8 cellular contexts compared by ENCODE assay signal in the genomic region with DNA sequence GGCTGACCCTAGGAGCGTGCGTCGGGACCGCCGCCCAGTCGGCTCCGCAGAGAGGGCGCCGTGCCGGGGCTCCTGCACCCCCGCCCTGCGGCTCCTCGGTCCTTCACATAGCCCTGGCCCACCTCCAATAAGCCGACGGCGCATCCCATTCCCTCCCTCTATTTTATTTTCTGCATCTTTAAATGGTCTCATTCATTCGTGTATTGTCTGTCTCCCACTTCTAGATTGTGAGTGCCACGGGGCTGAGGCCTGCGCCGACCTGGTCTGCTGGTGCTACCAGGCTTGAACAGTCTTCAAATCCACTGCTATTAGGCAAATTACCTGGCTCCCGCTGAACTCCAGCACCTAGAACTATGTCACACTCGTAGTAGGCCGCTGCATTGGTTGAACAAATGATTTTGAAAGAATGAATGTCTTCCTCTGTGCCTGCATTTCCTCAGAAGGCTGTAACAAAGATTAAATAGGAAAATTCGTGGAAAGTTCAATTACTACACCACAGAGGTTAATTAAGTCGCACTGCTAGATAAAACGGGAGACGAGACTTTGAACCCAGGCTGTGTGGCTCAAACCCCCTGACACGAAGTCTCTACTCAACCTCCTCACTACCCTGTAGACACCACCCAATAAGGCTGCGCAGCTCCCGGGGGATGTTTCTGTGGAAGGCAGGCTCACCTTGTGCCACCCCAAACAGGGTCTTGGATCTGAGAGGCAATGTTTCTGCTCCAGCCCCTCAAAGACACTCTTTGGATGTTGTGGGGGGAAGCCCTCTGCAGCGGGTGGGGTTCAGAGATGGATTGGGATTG. TPM values are rescaled to one million over a fixed set of nuclear protein-coding genes. Genes with fewer than 3 reads are reported as not detected.
DNase-seq lines count a peak whose midpoint lies in the region; ATAC-seq and TF ChIP-seq lines count a peak whose summit lies in the region.

No MANE protein-coding gene starts in this region.

- no CpG with 5 or more reads among the region's 31 CpGs for WGBS in iPS DF 6.9 (ENCODE audit: insufficient coverage, insufficient read length)
- WGBS in spleen, 5 donors = 53 to 66% (median 56%) methylated on average over 31 of the region's 31 CpGs

- H3K27ac Mint-ChIP-seq in activated T-helper 1 cell treated with anti-CD3 and anti-CD28 coated beads, Interleukin-12 subunit alpha, Interleukin-12 subunit beta, Interleukin-2, Interleukin-4 antibody, amounts not matched to agents 30 ng/mL and 10 ng/mL and 1 ng/mL, durations not matched to agents 14 hours and 24 hours and 36 hours = peak overlapping the region; percentile 44

- H3K4me1 Mint-ChIP-seq in activated T-helper 1 cell treated with anti-CD3 and anti-CD28 coated beads, Interleukin-12 subunit alpha, Interleukin-12 subunit beta, Interleukin-2, Interleukin-4 antibody, amounts not matched to agents 30 ng/mL and 10 ng/mL and 1 ng/mL, durations not matched to agents 14 hours and 24 hours and 36 hours (ENCODE audit: low read depth) = peaks cover 21% of the 10 kb centered on the region

- H3K27me3 ChIP-seq in iPS DF 6.9 (ENCODE audit: control insufficient read depth, insufficient read depth, low read length) (no peaks in the 10 kb centered on the region), spleen (replicated peaks in 1 of 7) (no peaks in the 10 kb centered on the region)

- DNase-seq in DMS79 treated with DMSO at 0.1 percent for 48 hours (lab: John Stamatoyannopoulos, UW) (peak; percentile 53), DMS79 (lab: John Stamatoyannopoulos, UW) (no peak), iPS DF 6.9 (ENCODE audit: low read depth, low spot score) (no peak), spleen (no peak), HK-2 (ENCODE audit: unreplicated experiment) (no peak), globus pallidus (ENCODE audit: low spot score) (no peak)
- DNase-seq in activated T-helper 1 cell treated with anti-CD3 and anti-CD28 coated beads, Interleukin-12 subunit alpha, Interleukin-12 subunit beta, Interleukin-2, Interleukin-4 antibody, amounts not matched to agents 30 ng/mL and 10 ng/mL and 1 ng/mL, durations not matched to agents 14 hours and 24 hours and 36 hours (ENCODE audit: low spot score) = no peak

- no peak for TF ChIP-seq CTCF in spleen (IDR thresholded peaks at IDR 0.05 in 8 of 11, conservative IDR thresholded peaks at IDR 0.05 in 3 of 11)

- intact Hi-C loops in activated T-helper 1 cell treated with anti-CD3 and anti-CD28 coated beads, Interleukin-12 subunit alpha, Interleukin-12 subunit beta, Interleukin-2, Interleukin-4 antibody, amounts not matched to agents 30 ng/mL and 10 ng/mL and 1 ng/mL, durations not matched to agents 14 hours and 24 hours and 36 hours (cut with micrococcal nuclease) = no loop called here
- intact Hi-C loops in spleen (cut with DNase I; ENCODE audit: low total_unique reads) = no loop called here

- peak overlapping the region; percentile 77 for H3K4me3 Mint-ChIP-seq in activated T-helper 1 cell treated with anti-CD3 and anti-CD28 coated beads, Interleukin-12 subunit alpha, Interleukin-12 subunit beta, Interleukin-2, Interleukin-4 antibody, amounts not matched to agents 30 ng/mL and 10 ng/mL and 1 ng/mL, durations not matched to agents 14 hours and 24 hours and 36 hours

- H3K4me3 ChIP-seq in iPS DF 6.9 (ENCODE audit: low read length) = peak overlapping the region; percentile 87; the same call in 1 of the 2 replicates
- H3K4me3 ChIP-seq in spleen = peak overlapping the region; percentile 39 to 90 (median 77)

- H3K9me3 Mint-ChIP-seq in activated T-helper 1 cell treated with anti-CD3 and anti-CD28 coated beads, Interleukin-12 subunit alpha, Interleukin-12 subunit beta, Interleukin-2, Interleukin-4 antibody, amounts not matched to agents 30 ng/mL and 10 ng/mL and 1 ng/mL, durations not matched to agents 14 hours and 24 hours and 36 hours = no peaks in the 10 kb centered on the region

- H3K4me1 ChIP-seq in iPS DF 6.9 (ENCODE audit: control insufficient read depth, insufficient read depth, low read length) (peaks cover 20% of the 10 kb centered on the region), spleen (peaks cover 17 to 83% (median 62%) of the 10 kb centered on the region in 6 donors)

- no peak for TF ChIP-seq POLR2A in spleen (IDR thresholded peaks at IDR 0.05)

- ATAC-seq in HG03159 (IDR thresholded peaks at IDR 0.05; ENCODE audit: unreplicated experiment) = no peak

- H3K9me3 ChIP-seq in iPS DF 6.9 (ENCODE audit: control insufficient read depth, insufficient read depth, low read length) (no peaks in the 10 kb centered on the region), spleen (no peaks in the 10 kb centered on the region)

- H3K36me3 ChIP-seq in iPS DF 6.9 (ENCODE audit: control insufficient read depth, insufficient read depth, low read length) (peaks cover 11% of the 10 kb centered on the region; the same call in 1 of the 2 replicates), spleen (peaks cover 0 to 21% (median 9%) of the 10 kb centered on the region in 6 donors)

- H3K27ac ChIP-seq in iPS DF 6.9 (ENCODE audit: low read length) (no peak overlapping the region), spleen (peak overlapping the region in 7 of 8 donors; percentile 72 to 100 (median 86))

- peaks cover 1% of the 10 kb centered on the region for H3K27me3 Mint-ChIP-seq in activated T-helper 1 cell treated with anti-CD3 and anti-CD28 coated beads, Interleukin-12 subunit alpha, Interleukin-12 subunit beta, Interleukin-2, Interleukin-4 antibody, amounts not matched to agents 30 ng/mL and 10 ng/mL and 1 ng/mL, durations not matched to agents 14 hours and 24 hours and 36 hours (ENCODE audit: insufficient read depth)

- peaks cover 2% of the 10 kb centered on the region for H3K36me3 Mint-ChIP-seq in activated T-helper 1 cell treated with anti-CD3 and anti-CD28 coated beads, Interleukin-12 subunit alpha, Interleukin-12 subunit beta, Interleukin-2, Interleukin-4 antibody, amounts not matched to agents 30 ng/mL and 10 ng/mL and 1 ng/mL, durations not matched to agents 14 hours and 24 hours and 36 hours (ENCODE audit: low read depth)

RNA-seq across cellular contexts. Expression of gene PPP1R14B, which starts 1.2 kb away (rescaled TPM):
- total RNA-seq in activated T-helper 1 cell treated with anti-CD3 and anti-CD28 coated beads, Interleukin-12 subunit alpha, Interleukin-12 subunit beta, Interleukin-2, Interleukin-4 antibody, amounts not matched to agents 30 ng/mL and 10 ng/mL and 1 ng/mL, durations not matched to agents 14 hours and 24 hours and 36 hours = 238 and 248 TPM in 2 replicates
- total RNA-seq in spleen = 10 to 100 TPM; 47.6 to 93.9 (median 78.3) TPM
- 100 to 1,000 TPM; 139 to 190 (median 168) TPM for polyA plus RNA-seq in spleen

RNA-seq across cellular contexts. Expression of gene PLCB3, which starts 3.4 kb away (rescaled TPM):
- total RNA-seq in activated T-helper 1 cell treated with anti-CD3 and anti-CD28 coated beads, Interleukin-12 subunit alpha, Interleukin-12 subunit beta, Interleukin-2, Interleukin-4 antibody, amounts not matched to agents 30 ng/mL and 10 ng/mL and 1 ng/mL, durations not matched to agents 14 hours and 24 hours and 36 hours = 13.4 and 14.2 TPM in 2 replicates
- 10 to 100 TPM; 20.7 to 28.3 (median 22.3) TPM for total RNA-seq in spleen
- polyA plus RNA-seq in spleen = 10 to 100 TPM in 1 of 3 donors, 1 to 10 TPM in 2; 3.8 to 11.9 (median 4.4) TPM

RNA-seq across cellular contexts. Expression of gene FKBP2, which starts 7.0 kb away (rescaled TPM):
- 32.6 and 34.3 TPM in 2 replicates for total RNA-seq in activated T-helper 1 cell treated with anti-CD3 and anti-CD28 coated beads, Interleukin-12 subunit alpha, Interleukin-12 subunit beta, Interleukin-2, Interleukin-4 antibody, amounts not matched to agents 30 ng/mL and 10 ng/mL and 1 ng/mL, durations not matched to agents 14 hours and 24 hours and 36 hours
- total RNA-seq in spleen = 10 to 100 TPM; 26.9 to 98.3 (median 42.6) TPM
- polyA plus RNA-seq in spleen = 100 to 1,000 TPM in 1 of 3 donors, 10 to 100 TPM in 2; 90.8 to 104 (median 98.4) TPM

RNA-seq across cellular contexts. Expression of gene VEGFB, which starts 13.5 kb away (rescaled TPM):
- total RNA-seq in activated T-helper 1 cell treated with anti-CD3 and anti-CD28 coated beads, Interleukin-12 subunit alpha, Interleukin-12 subunit beta, Interleukin-2, Interleukin-4 antibody, amounts not matched to agents 30 ng/mL and 10 ng/mL and 1 ng/mL, durations not matched to agents 14 hours and 24 hours and 36 hours = 55.5 and 60.2 TPM in 2 replicates
- 100 to 1,000 TPM in 1 of 7 donors, 10 to 100 TPM in 6; 38.3 to 103 (median 63.5) TPM for total RNA-seq in spleen
- polyA plus RNA-seq in spleen = 10 to 100 TPM; 81.6 to 96.9 (median 87.1) TPM

RNA-seq across cellular contexts. Expression of gene DNAJC4, which starts 17.6 kb away (rescaled TPM):
- 18.4 and 19.8 TPM in 2 replicates for total RNA-seq in activated T-helper 1 cell treated with anti-CD3 and anti-CD28 coated beads, Interleukin-12 subunit alpha, Interleukin-12 subunit beta, Interleukin-2, Interleukin-4 antibody, amounts not matched to agents 30 ng/mL and 10 ng/mL and 1 ng/mL, durations not matched to agents 14 hours and 24 hours and 36 hours
- 10 to 100 TPM; 28.0 to 59.9 (median 49.0) TPM for total RNA-seq in spleen
- polyA plus RNA-seq in spleen = 100 to 1,000 TPM in 1 of 3 donors, 10 to 100 TPM in 2; 83.7 to 113 (median 85.8) TPM
